ENCODE assay signal across 16 cellular contexts in the genomic region with DNA sequence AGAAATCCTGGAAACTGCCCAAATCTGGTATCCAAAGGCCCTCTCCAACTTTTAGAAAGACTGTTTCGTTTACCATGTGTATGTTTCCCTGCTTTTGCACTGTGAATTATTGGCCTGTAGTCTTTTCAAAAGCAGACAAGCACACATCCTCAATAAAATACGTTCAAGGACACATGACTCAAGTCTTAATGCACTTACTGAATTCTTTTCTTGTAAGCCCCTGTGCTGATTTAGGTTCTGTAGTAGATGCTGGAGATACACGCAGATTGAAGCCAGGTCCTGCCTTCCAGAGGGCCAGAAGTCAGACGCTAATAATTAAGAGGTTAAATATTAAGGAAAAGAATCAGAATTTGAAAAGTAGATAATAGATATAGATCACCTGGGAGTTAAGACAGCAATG.
DNase-seq lines count a peak whose midpoint lies in the region; TF ChIP-seq lines count a peak whose summit lies in the region.
"Had no signal": no experiment of that assay in that cellular context is flagged by ENCODE, and none has a peak within 500 bp of the region (broad histone marks: within the 10 kb centered on the region; RNA-seq: fewer than 3 reads in every experiment).

No MANE protein-coding gene starts in this region.

- TF ChIP-seq CTCF in brain (conservative IDR thresholded peaks at IDR 0.05), result no peak

- H3K36me3 Mint-ChIP-seq in brain, result no peaks in the 10 kb centered on the region
- H3K36me3 Mint-ChIP-seq: CD4-positive, CD25-positive, alpha-beta regulatory T cell; CD8-positive, alpha-beta memory T cell; IgD-negative memory B cell had no signal

- H3K27ac Mint-ChIP-seq in brain, result peak overlapping the region in 3 of 5 experiments; percentile 4 to 69 (median 54)
- H3K27ac Mint-ChIP-seq: B cell; CD4-positive, CD25-positive, alpha-beta regulatory T cell; CD8-positive, alpha-beta memory T cell; IgD-negative memory B cell had no signal

- DNase-seq in NCI-H1694 (lab: John Stamatoyannopoulos, UW) (peak; percentile 46), NCI-H1694 treated with DMSO at 0.1 percent for 48 hours (lab: John Stamatoyannopoulos, UW) (no peak), SK-N-DZ (ENCODE audit: low spot score) (peak; percentile 5), T1000 (lab: John Stamatoyannopoulos, UW) (no peak)
- no peak for DNase-seq in activated T-cell treated with anti-CD3 and anti-CD28 coated beads, Interleukin-2, amount 50 U/mL, for 48 hours
- DNase-seq: C1 segment of cervical spinal cord; CD4-positive, CD25-positive, alpha-beta regulatory T cell; CD8-positive, alpha-beta memory T cell; COR-L47; DMS153; DND-41; EL; GM23248 had no signal

- H3K4me1 Mint-ChIP-seq in brain, result peaks cover 8% of the 10 kb centered on the region
- H3K4me1 Mint-ChIP-seq: B cell; CD4-positive, CD25-positive, alpha-beta regulatory T cell; CD8-positive, alpha-beta memory T cell; IgD-negative memory B cell had no signal

- H3K9me3 Mint-ChIP-seq in brain, result peaks cover 0 to 30% (median 7%) of the 10 kb centered on the region in 5 experiments

- H3K27me3 Mint-ChIP-seq in brain, result no peaks in the 10 kb centered on the region
- H3K27me3 Mint-ChIP-seq: B cell; CD4-positive, CD25-positive, alpha-beta regulatory T cell; IgD-negative memory B cell had no signal

- H3K4me3 Mint-ChIP-seq in brain, result no peak overlapping the region
- H3K4me3 Mint-ChIP-seq: B cell; CD4-positive, CD25-positive, alpha-beta regulatory T cell; CD8-positive, alpha-beta memory T cell; IgD-negative memory B cell had no signal

Comparison
In these comparisons a context has a peak if more than half of its experiments do, and no peak if none do; other contexts are left out.
1. DNase-seq: peak in NCI-H1694 (single experiment) and SK-N-DZ (single experiment); none in NCI-H1694 treated with DMSO at 0.1 percent for 48 hours (single experiment), activated T-cell treated with anti-CD3 and anti-CD28 coated beads, Interleukin-2, amount 50 U/mL, for 48 hours (0 of 2) and T1000 (single experiment).